In genomic region chr7:13829914-13830603, GRCh38 we compare ENCODE assay signal across 13 cellular contexts.
DNase-seq lines count a peak whose midpoint lies in the region; ATAC-seq and TF ChIP-seq lines count a peak whose summit lies in the region.
"Had no signal": no experiment of that assay in that cellular context is flagged by ENCODE, and none has a peak within 500 bp of the region (broad histone marks: within the 10 kb centered on the region; RNA-seq: fewer than 3 reads in every experiment).

No MANE protein-coding gene starts in this region.

- H2BK20ac ChIP-seq in H9 (ENCODE audit: low read depth, low read length, poor library complexity, severe bottlenecking): no peak overlapping the region

- intact Hi-C loops in sigmoid colon (cut with DNase I): no loop called here

- no peak overlapping the region for H3K14ac ChIP-seq in H9 (ENCODE audit: insufficient read depth, low read length)

- TF ChIP-seq POLR2A in sigmoid colon (IDR thresholded peaks at IDR 0.05): no peak

- H3K56ac ChIP-seq in H9 (ENCODE audit: insufficient read length, low read depth, low read length): no peak overlapping the region

- no CpG with 5 or more reads among the region's 4 CpGs for WGBS in H9 (ENCODE audit: extremely low coverage, insufficient read length, low lambda C conversion rate)
- 20 to 36% methylated on average over 4 of the region's 4 CpGs for WGBS in sigmoid colon, 2 donors

- H3K4me3 ChIP-seq in osteoblast (ENCODE audit: insufficient read depth, low read length) (no peak overlapping the region), sigmoid colon (no peak overlapping the region)
- H3K4me3 ChIP-seq: body of pancreas had no signal

- no peak for DNase-seq in H9
- peak; percentile 76 for DNase-seq in NCI-H69 (lab: John Stamatoyannopoulos, UW)
- peak; percentile 93 for DNase-seq in fibroblast of gingiva (ENCODE audit: low read depth)
- no peak for DNase-seq in osteoblast (ENCODE audit: insufficient read length, low spot score, missing footprints)
- DNase-seq in sigmoid colon: no peak
- no peak for DNase-seq in SIG-M5 treated with dmso at 0.1 percent for 504 hours (lab: John Stamatoyannopoulos, UW; ENCODE audit: unreplicated experiment)
- DNase-seq: body of pancreas; head of caudate nucleus; NCI-H2171; stimulated activated CD4-positive, alpha-beta T cell treated with anti-CD3 and anti-CD28 coated beads, Interleukin-2, amount 100 ng/mL, for 24 hours had no signal

- TF ChIP-seq CTCF in H9 (conservative IDR thresholded peaks at IDR 0.05) (no peak), osteoblast (IDR thresholded peaks at IDR 0.05; ENCODE audit: extremely low read depth, low read depth, low read length) (no peak), sigmoid colon (IDR thresholded peaks at IDR 0.05) (no peak)

- H3K27me3 ChIP-seq in H9 (ENCODE audit: insufficient read depth, low read length) (no peaks in the 10 kb centered on the region), osteoblast (ENCODE audit: insufficient read depth, low read length) (no peaks in the 10 kb centered on the region), sigmoid colon (no peaks in the 10 kb centered on the region)
- H3K27me3 ChIP-seq: body of pancreas had no signal

- no peak overlapping the region for H2AK5ac ChIP-seq in H9 (ENCODE audit: insufficient read length, low read length)

- H3K4me3 Mint-ChIP-seq in H9: no peak overlapping the region
- H3K4me3 Mint-ChIP-seq: nephron; T-helper 1 cell treated with Interleukin-12 subunit alpha and Interleukin-12 subunit beta and Interleukin-4 antibody, amounts not matched to agents 30 μg/mL and 1 μg/mL, for 36 hours had no signal

- H2AFZ ChIP-seq in H9 (ENCODE audit: low read length) (peak overlapping the region; percentile 32), osteoblast (ENCODE audit: low read length) (no peak overlapping the region)

- H3K27ac ChIP-seq in H9 (ENCODE audit: insufficient read length, low read depth, low read length): peak overlapping the region; percentile 16
- peak overlapping the region; percentile 83 for H3K27ac ChIP-seq in osteoblast (ENCODE audit: low read depth, low read length)
- no peak overlapping the region for H3K27ac ChIP-seq in sigmoid colon
- H3K27ac ChIP-seq: body of pancreas had no signal

- no peak overlapping the region for H2BK15ac ChIP-seq in H9 (ENCODE audit: low read depth, low read length)

- no peak overlapping the region for H4K91ac ChIP-seq in H9 (ENCODE audit: insufficient read length, low read depth, low read length)

- no peaks in the 10 kb centered on the region for H3K23me2 ChIP-seq in H9 (ENCODE audit: insufficient read length, low read depth, low read length, poor library complexity, severe bottlenecking)

- H3K36me3 Mint-ChIP-seq in H9 (ENCODE audit: insufficient read depth in 1 of 3, low read depth in 3 of 3): no peaks in the 10 kb centered on the region

- no peak overlapping the region for H4K5ac ChIP-seq in H9 (ENCODE audit: insufficient read length, low read depth, low read length)

- no peak overlapping the region for H3K4ac ChIP-seq in H9 (ENCODE audit: low read depth, low read length)

- no peaks in the 10 kb centered on the region for H3K27me3 Mint-ChIP-seq in H9 (ENCODE audit: low read depth)

- no peak for TF ChIP-seq EP300 in sigmoid colon (IDR thresholded peaks at IDR 0.05)

- H2BK5ac ChIP-seq in H9 (ENCODE audit: insufficient read length, low read length): no peak overlapping the region

- H3K4me1 Mint-ChIP-seq in H9: peaks cover 27 to 29% of the 10 kb centered on the region in 2 experiments

- H3K9me3 Mint-ChIP-seq in H9: no peaks in the 10 kb centered on the region
- H3K9me3 Mint-ChIP-seq: nephron; T-helper 1 cell treated with Interleukin-12 subunit alpha and Interleukin-12 subunit beta and Interleukin-4 antibody, amounts not matched to agents 30 μg/mL and 1 μg/mL, for 36 hours had no signal

- no peak overlapping the region for H3T11ph ChIP-seq in H9 (ENCODE audit: low read length)

- no peak for ATAC-seq in GM18517 (IDR thresholded peaks at IDR 0.05; ENCODE audit: unreplicated experiment)
- ATAC-seq: body of pancreas had no signal

- no peaks in the 10 kb centered on the region for H3K36me3 ChIP-seq in osteoblast (ENCODE audit: insufficient read depth, low read length)
- H3K36me3 ChIP-seq in sigmoid colon: no peaks in the 10 kb centered on the region

- no peaks in the 10 kb centered on the region for H3K79me2 ChIP-seq in H9 (ENCODE audit: insufficient read depth, low read length)
- no peaks in the 10 kb centered on the region for H3K79me2 ChIP-seq in osteoblast (ENCODE audit: insufficient read depth, low read length)

- H3K9me3 ChIP-seq in H9 (ENCODE audit: control insufficient read depth, low read depth, low read length) (no peaks in the 10 kb centered on the region), osteoblast (ENCODE audit: low read depth, low read length) (no peaks in the 10 kb centered on the region), sigmoid colon (no peaks in the 10 kb centered on the region)
- H3K9me3 ChIP-seq: body of pancreas had no signal

- no peak overlapping the region for H3K9ac ChIP-seq in H9 (ENCODE audit: extremely low read depth, insufficient read length, low read length)

- no peak overlapping the region for H3K27ac Mint-ChIP-seq in H9
- H3K27ac Mint-ChIP-seq: nephron; T-helper 1 cell treated with Interleukin-12 subunit alpha and Interleukin-12 subunit beta and Interleukin-4 antibody, amounts not matched to agents 30 μg/mL and 1 μg/mL, for 36 hours had no signal

- peaks cover 4% of the 10 kb centered on the region; the same call in 1 of the 2 replicates for H3K4me1 ChIP-seq in H9 (ENCODE audit: insufficient read depth, low read length)
- peaks cover 18% of the 10 kb centered on the region for H3K4me1 ChIP-seq in osteoblast (ENCODE audit: insufficient read depth, low read length)
- H3K4me1 ChIP-seq in sigmoid colon: peaks cover 0 to 6% (median 0%) of the 10 kb centered on the region in 4 donors
- H3K4me1 ChIP-seq: body of pancreas had no signal

- no peak overlapping the region for H4K8ac ChIP-seq in H9 (replicated peaks; ENCODE audit: insufficient read length, low read depth, low read length)

- H2BK12ac ChIP-seq in H9 (ENCODE audit: insufficient read length, low read depth, low read length): no peak overlapping the region

- no peak overlapping the region for H3K4me2 ChIP-seq in H9 (ENCODE audit: insufficient read depth, insufficient read length, low read length)
- H3K4me2 ChIP-seq in osteoblast (ENCODE audit: insufficient read depth, low read length): no peak overlapping the region

- H4K20me1 ChIP-seq in H9 (ENCODE audit: control insufficient read depth, insufficient read depth, insufficient read length) (no peaks in the 10 kb centered on the region), osteoblast (ENCODE audit: insufficient read depth, low read length) (no peaks in the 10 kb centered on the region)

- no peak overlapping the region for H3K18ac ChIP-seq in H9 (ENCODE audit: insufficient read length, low read depth, low read length)

- H3K79me1 ChIP-seq in H9 (ENCODE audit: insufficient read depth, low read depth, low read length, poor library complexity, severe bottlenecking): no peaks in the 10 kb centered on the region

- H2BK120ac ChIP-seq in H9 (ENCODE audit: low read depth, low read length, poor library complexity, severe bottlenecking): no peak overlapping the region

- no peak overlapping the region for H3K23ac ChIP-seq in H9 (ENCODE audit: insufficient read length, low read depth, low read length)

Comparison
In these comparisons a context has a peak if more than half of its experiments do, and no peak if none do; other contexts are left out.
1. DNase-seq: peak in NCI-H69 (single experiment) and fibroblast of gingiva (single experiment); none in H9 (single experiment), osteoblast (single experiment), sigmoid colon (single experiment) and SIG-M5 treated with dmso at 0.1 percent for 504 hours (single experiment).
2. H3K27ac ChIP-seq: peak in H9 (single experiment) and osteoblast (single experiment); none in sigmoid colon (0 of 4).